ENCODE assay signal across 20 cellular contexts in genomic region chr18:49961271-49961670, GRCh38.
DNase-seq lines count a peak whose midpoint lies in the region; ATAC-seq lines count a peak whose summit lies in the region.
"Had no signal": no experiment of that assay in that cellular context is flagged by ENCODE, and none has a peak within 500 bp of the region (broad histone marks: within the 10 kb centered on the region; RNA-seq: fewer than 3 reads in every experiment).

No MANE protein-coding gene starts in this region.

- no peak overlapping the region for H3K4me3 Mint-ChIP-seq in activated naive CD4-positive, alpha-beta T cell treated with anti-CD3 and anti-CD28 coated beads, Interleukin-2, amount 10 ng/mL, durations not matched to agents 7 days and 5 days
- H3K4me3 Mint-ChIP-seq in activated naive CD4-positive, alpha-beta T cell treated with anti-CD3 and anti-CD28 coated beads for 36 hours: no peak overlapping the region
- no peak overlapping the region for H3K4me3 Mint-ChIP-seq in activated CD8-positive, alpha-beta T cell treated with anti-CD3 and anti-CD28 coated beads, Interleukin-2, amount 10 ng/mL, durations not matched to agents 7 days and 5 days

- ATAC-seq in GM18909 (IDR thresholded peaks at IDR 0.05; ENCODE audit: poor library complexity, unreplicated experiment) (peak; percentile 39), HG02981 (IDR thresholded peaks at IDR 0.05; ENCODE audit: unreplicated experiment) (peak; percentile 36), GM19397 (IDR thresholded peaks at IDR 0.05; ENCODE audit: unreplicated experiment) (no peak)
- peak; percentile 40 for ATAC-seq in activated CD8-positive, alpha-beta T cell treated with anti-CD3 and anti-CD28 coated beads, Interleukin-2, amount 10 ng/mL, durations not matched to agents 7 days and 5 days
- ATAC-seq: HCT116 had no signal

- peaks cover 20% of the 10 kb centered on the region for H3K27me3 Mint-ChIP-seq in activated naive CD4-positive, alpha-beta T cell treated with anti-CD3 and anti-CD28 coated beads, Interleukin-2, amount 10 ng/mL, durations not matched to agents 7 days and 5 days
- H3K27me3 Mint-ChIP-seq in activated naive CD4-positive, alpha-beta T cell treated with anti-CD3 and anti-CD28 coated beads for 36 hours (ENCODE audit: low read depth): no peaks in the 10 kb centered on the region
- H3K27me3 Mint-ChIP-seq in activated CD8-positive, alpha-beta T cell treated with anti-CD3 and anti-CD28 coated beads, Interleukin-2, amount 10 ng/mL, durations not matched to agents 7 days and 5 days (ENCODE audit: low read depth): peaks cover 23% of the 10 kb centered on the region

- H3K9me3 Mint-ChIP-seq in activated naive CD4-positive, alpha-beta T cell treated with anti-CD3 and anti-CD28 coated beads, Interleukin-2, amount 10 ng/mL, durations not matched to agents 7 days and 5 days: no peaks in the 10 kb centered on the region
- no peaks in the 10 kb centered on the region for H3K9me3 Mint-ChIP-seq in activated naive CD4-positive, alpha-beta T cell treated with anti-CD3 and anti-CD28 coated beads for 36 hours
- H3K9me3 Mint-ChIP-seq in activated CD8-positive, alpha-beta T cell treated with anti-CD3 and anti-CD28 coated beads, Interleukin-2, amount 10 ng/mL, durations not matched to agents 7 days and 5 days (ENCODE audit: insufficient read depth): no peaks in the 10 kb centered on the region

- no peaks in the 10 kb centered on the region for H3K36me3 Mint-ChIP-seq in activated naive CD4-positive, alpha-beta T cell treated with anti-CD3 and anti-CD28 coated beads, Interleukin-2, amount 10 ng/mL, durations not matched to agents 7 days and 5 days
- no peaks in the 10 kb centered on the region for H3K36me3 Mint-ChIP-seq in activated naive CD4-positive, alpha-beta T cell treated with anti-CD3 and anti-CD28 coated beads for 36 hours (ENCODE audit: low read depth)
- H3K36me3 Mint-ChIP-seq in activated CD8-positive, alpha-beta T cell treated with anti-CD3 and anti-CD28 coated beads, Interleukin-2, amount 10 ng/mL, durations not matched to agents 7 days and 5 days (ENCODE audit: low read depth): no peaks in the 10 kb centered on the region
- H3K36me3 Mint-ChIP-seq: CD4-positive, alpha-beta memory T cell had no signal

- intact Hi-C loops in activated naive CD4-positive, alpha-beta T cell treated with anti-CD3 and anti-CD28 coated beads for 36 hours (cut with micrococcal nuclease): no loop called here

- POLR2A ChIA-PET in activated CD8-positive, alpha-beta T cell treated with anti-CD3 and anti-CD28 coated beads, Interleukin-2, amount 10 ng/mL, durations not matched to agents 7 days and 5 days (lab: Charles Lee): no interaction called here

- no peak for DNase-seq in activated naive CD4-positive, alpha-beta T cell treated with anti-CD3 and anti-CD28 coated beads, Interleukin-2, amount 10 ng/mL, durations not matched to agents 7 days and 5 days
- DNase-seq in activated naive CD4-positive, alpha-beta T cell treated with anti-CD3 and anti-CD28 coated beads for 36 hours: no peak
- DNase-seq in activated CD8-positive, alpha-beta T cell treated with anti-CD3 and anti-CD28 coated beads, Interleukin-2, amount 10 ng/mL, durations not matched to agents 7 days and 5 days: no peak
- no peak for DNase-seq in middle frontal gyrus (ENCODE audit: extremely low spot score, low spot score)
- DNase-seq in SKM-1 treated with dmso at 0.1 percent for 144 hours (lab: John Stamatoyannopoulos, UW; ENCODE audit: unreplicated experiment): no peak
- DNase-seq: CD4-positive, alpha-beta memory T cell; DMS153; GDM1; GOT3; KBM-7; NCI-H1105 treated with DMSO at 0.1 percent for 48 hours; NCI-H1694; NCI-H2081 treated with DMSO at 0.1 percent for 48 hours; NCI-H774; OCI-M1; Right ventricle myocardium superior had no signal

- CTCF ChIA-PET in activated naive CD4-positive, alpha-beta T cell treated with anti-CD3 and anti-CD28 coated beads, Interleukin-2, amount 10 ng/mL, durations not matched to agents 7 days and 5 days (lab: Charles Lee): no interaction called here
- CTCF ChIA-PET in activated naive CD4-positive, alpha-beta T cell treated with anti-CD3 and anti-CD28 coated beads for 36 hours (lab: Charles Lee): no interaction called here
- CTCF ChIA-PET in activated CD8-positive, alpha-beta T cell treated with anti-CD3 and anti-CD28 coated beads, Interleukin-2, amount 10 ng/mL, durations not matched to agents 7 days and 5 days (lab: Charles Lee): no interaction called here

- peak overlapping the region; percentile 22 for H3K27ac Mint-ChIP-seq in activated naive CD4-positive, alpha-beta T cell treated with anti-CD3 and anti-CD28 coated beads, Interleukin-2, amount 10 ng/mL, durations not matched to agents 7 days and 5 days
- no peak overlapping the region for H3K27ac Mint-ChIP-seq in activated naive CD4-positive, alpha-beta T cell treated with anti-CD3 and anti-CD28 coated beads for 36 hours
- H3K27ac Mint-ChIP-seq in activated CD8-positive, alpha-beta T cell treated with anti-CD3 and anti-CD28 coated beads, Interleukin-2, amount 10 ng/mL, durations not matched to agents 7 days and 5 days: peak overlapping the region; percentile 36
- H3K27ac Mint-ChIP-seq: CD4-positive, alpha-beta memory T cell had no signal

- H3K4me1 Mint-ChIP-seq in activated naive CD4-positive, alpha-beta T cell treated with anti-CD3 and anti-CD28 coated beads, Interleukin-2, amount 10 ng/mL, durations not matched to agents 7 days and 5 days: peaks cover 49% of the 10 kb centered on the region
- peaks cover 26% of the 10 kb centered on the region for H3K4me1 Mint-ChIP-seq in activated naive CD4-positive, alpha-beta T cell treated with anti-CD3 and anti-CD28 coated beads for 36 hours (ENCODE audit: low read depth)
- H3K4me1 Mint-ChIP-seq in activated CD8-positive, alpha-beta T cell treated with anti-CD3 and anti-CD28 coated beads, Interleukin-2, amount 10 ng/mL, durations not matched to agents 7 days and 5 days (ENCODE audit: low read depth): peaks cover 47% of the 10 kb centered on the region
